Comparison of ENCODE assay signal across 18 cellular contexts in genomic region chr1:109960745-109961094, GRCh38. TPM values are rescaled to one million over a fixed set of nuclear protein-coding genes. Genes with fewer than 3 reads are reported as not detected.
A peak's percentile ranks its signal among the peaks of the same experiment; 100 is the strongest.
DNase-seq lines count a peak whose midpoint lies in the region; ATAC-seq, FAIRE-seq and TF ChIP-seq lines count a peak whose summit lies in the region.
"Had no signal": no experiment of that assay in that cellular context is flagged by ENCODE, and none has a peak within 500 bp of the region (broad histone marks: within the 10 kb centered on the region; RNA-seq: fewer than 3 reads in every experiment).

No MANE protein-coding gene starts in this region.

- H3K4me1 ChIP-seq in ES-I3 (ENCODE audit: insufficient read depth, low read length) (peaks cover 36% of the 10 kb centered on the region), H1 (replicated peaks in 1 of 4; ENCODE audit: control insufficient read depth in 3 of 4, insufficient read depth in 4 of 4, low read length in 3 of 4) (peaks cover 5 to 26% (median 17%) of the 10 kb centered on the region in 4 experiments; a peak in 6 of 7 replicates), neuronal stem cell (ENCODE audit: control insufficient read depth in 2 of 2, insufficient read depth in 1 of 2, low read depth in 1 of 2, low read length in 2 of 2) (peaks cover 22% of the 10 kb centered on the region in 2 donors), aorta (ENCODE audit: control insufficient read depth in 1 of 2, insufficient read depth in 2 of 2, low read length in 2 of 2) (peaks cover 0 to 7% of the 10 kb centered on the region in 2 donors)
- H3K4me1 ChIP-seq: uterus had no signal

- H3K27me3 ChIP-seq in H1 (replicated peaks in 1 of 4; ENCODE audit: control insufficient read depth in 3 of 4, extremely low read depth in 1 of 4, insufficient read depth in 3 of 4, low read length in 3 of 4) (peaks cover 0 to 9% (median 2%) of the 10 kb centered on the region in 4 experiments; a peak in 4 of 7 replicates), neuronal stem cell (ENCODE audit: control insufficient read depth in 3 of 3, insufficient read depth in 3 of 3, low read depth in 1 of 3, low read length in 3 of 3) (no peaks in the 10 kb centered on the region), aorta (ENCODE audit: control insufficient read depth in 1 of 2, insufficient read depth in 2 of 2, low read length in 1 of 2) (no peaks in the 10 kb centered on the region)
- H3K27me3 ChIP-seq: esophagus muscularis mucosa, pancreas, uterus had no signal

- H3K27ac ChIP-seq in H1 (ENCODE audit: low read depth, low read length) (no peak overlapping the region; the same call in 1 of the 2 replicates), neuronal stem cell (replicated peaks; ENCODE audit: low read length) (peak overlapping the region; percentile 87), aorta (ENCODE audit: low read depth in 1 of 2, low read length in 2 of 2) (no peak overlapping the region)
- H3K27ac ChIP-seq: esophagus muscularis mucosa, skin epidermis, uterus had no signal

- H2BK5ac ChIP-seq in H1 (ENCODE audit: low read depth, low read length) (no peak overlapping the region), neuronal stem cell (ENCODE audit: low read length) (no peak overlapping the region)

- peak overlapping the region; percentile 31 for H4K5ac ChIP-seq in H1 (ENCODE audit: insufficient read length, low read depth, low read length)

- H3K4me3 ChIP-seq in H1 (ENCODE audit: extremely low read depth in 1 of 4, insufficient read depth in 2 of 4, low read depth in 3 of 4, low read length in 4 of 4) (peak overlapping the region in 1 of 4 experiments; percentile 45; a peak in 2 of 8 replicates), neuronal stem cell (ENCODE audit: low read length in 2 of 2) (no peak overlapping the region), aorta (ENCODE audit: low read length in 2 of 2) (no peak overlapping the region)
- H3K4me3 ChIP-seq: esophagus muscularis mucosa, pancreas, skin epidermis, uterus had no signal

- H3K56ac ChIP-seq in H1 (replicated peaks; ENCODE audit: insufficient read length, low read depth, low read length) = no peak overlapping the region

- H2BK12ac ChIP-seq in H1 (ENCODE audit: low read depth, low read length) = no peak overlapping the region
- H2BK12ac ChIP-seq in neuronal stem cell (ENCODE audit: low read length) = no peak overlapping the region

- H3K23ac ChIP-seq in H1 (ENCODE audit: insufficient read length) (no peak overlapping the region), neuronal stem cell (ENCODE audit: low read depth, low read length, poor library complexity) (no peak overlapping the region)

- peaks cover 0 to 2% of the 10 kb centered on the region in 2 experiments for H4K20me1 ChIP-seq in H1 (replicated peaks in 1 of 2; ENCODE audit: control insufficient read depth in 1 of 2, insufficient read depth in 2 of 2, low read length in 2 of 2)

- H3K9ac ChIP-seq in ES-I3 (ENCODE audit: low read depth, low read length) = peak overlapping the region; percentile 16; the same call in 1 of the 2 replicates
- H3K9ac ChIP-seq in H1 (replicated peaks in 1 of 4; ENCODE audit: extremely low read depth in 1 of 4, low read depth in 3 of 4, low read length in 3 of 4) = no peak overlapping the region
- H3K9ac ChIP-seq in neuronal stem cell (ENCODE audit: low read depth, low read length, poor library complexity) = no peak overlapping the region

- H3K14ac ChIP-seq in H1 (ENCODE audit: insufficient read length) (no peak overlapping the region), neuronal stem cell (ENCODE audit: low read length) (no peak overlapping the region)

- H3K79me2 ChIP-seq in H1 (ENCODE audit: control insufficient read depth in 1 of 2, insufficient read depth in 2 of 2, low read length in 2 of 2) = no peaks in the 10 kb centered on the region

- DNase-seq in NCI-H69 (lab: John Stamatoyannopoulos, UW) (peak; percentile 63), H1 (ENCODE audit: low read depth in 1 of 2, low spot score in 2 of 2) (no peak), neuronal stem cell (ENCODE audit: low spot score) (no peak), HPDE6-E6E7 (ENCODE audit: extremely low spot score) (no peak), aorta (no peak)
- no peak for DNase-seq in stimulated activated naive CD8-positive, alpha-beta T cell treated with anti-CD3 and anti-CD28 coated beads, Interleukin-15, amount 100 ng/mL, for 72 hours
- DNase-seq in activated naive CD4-positive, alpha-beta T cell treated with anti-CD3 and anti-CD28 coated beads, Interleukin-2, amount 50 U/mL, for 72 hours (ENCODE audit: low spot score in 2 of 2) = no peak
- DNase-seq: activated B cell treated with CpG ODN at 0.5 μM for 24 hours; activated naive CD8-positive, alpha-beta T cell treated with anti-CD3 and anti-CD28 coated beads for 36 hours; activated T-cell treated with anti-CD3 and anti-CD28 coated beads, Interleukin-2, amount 50 U/mL, for 72 hours; dermis blood vessel endothelial cell; pancreas; stimulated activated CD4-positive, alpha-beta T cell treated with anti-CD3 and anti-CD28 coated beads, Interleukin-2, amount 100 ng/mL, for 48 hours; uterus had no signal

- WGBS in H1 (ENCODE audit: extremely low coverage in 1 of 2, insufficient coverage in 1 of 2, insufficient read length in 1 of 2, insufficient replicate concordance in 2 of 2, low coverage in 1 of 2, low lambda C conversion rate in 2 of 2, missing lambda C conversion rate in 1 of 2), 2 experiments = 5% methylated on average over 1 of the region's 1 CpG; no CpG with 5 or more reads in 1 of the 2 experiments
- WGBS in neuronal stem cell (ENCODE audit: extremely low coverage in 2 of 2, insufficient read length in 2 of 2, insufficient replicate concordance in 1 of 2), 2 donors = no CpG with 5 or more reads among the region's 1 CpG
- WGBS in aorta, 2 donors = 59 to 86% methylated on average over 1 of the region's 1 CpG

- H2AFZ ChIP-seq in H1 (ENCODE audit: low read length) = no peak overlapping the region
- H2AFZ ChIP-seq in neuronal stem cell (ENCODE audit: low read length) = no peak overlapping the region

- H3K4me2 ChIP-seq in H1 (ENCODE audit: insufficient read depth in 1 of 2, low read depth in 2 of 2, low read length in 2 of 2) = peak overlapping the region; percentile 46 to 66
- H3K4me2 ChIP-seq in neuronal stem cell (ENCODE audit: insufficient read depth, low read length, poor library complexity, severe bottlenecking) = no peak overlapping the region

- no peak for TF ChIP-seq EP300 in H1 (IDR thresholded peaks at IDR 0.05; ENCODE audit: borderline replicate concordance in 1 of 2, low read depth in 2 of 2, low read length in 2 of 2)

- no peaks in the 10 kb centered on the region for H3K9me3 Mint-ChIP-seq in stimulated activated naive CD8-positive, alpha-beta T cell treated with anti-CD3 and anti-CD28 coated beads, Interleukin-15, amount 100 ng/mL, for 72 hours
- no peaks in the 10 kb centered on the region for H3K9me3 Mint-ChIP-seq in activated naive CD4-positive, alpha-beta T cell treated with anti-CD3 and anti-CD28 coated beads, Interleukin-2, amount 50 U/mL, for 72 hours
- H3K9me3 Mint-ChIP-seq: activated B cell treated with CpG ODN at 0.5 μM for 24 hours; activated naive CD8-positive, alpha-beta T cell treated with anti-CD3 and anti-CD28 coated beads for 36 hours had no signal

- H2BK20ac ChIP-seq in H1 (ENCODE audit: low read length) = no peak overlapping the region

- no peak overlapping the region for H3K27ac Mint-ChIP-seq in stimulated activated naive CD8-positive, alpha-beta T cell treated with anti-CD3 and anti-CD28 coated beads, Interleukin-15, amount 100 ng/mL, for 72 hours
- no peak overlapping the region for H3K27ac Mint-ChIP-seq in activated naive CD4-positive, alpha-beta T cell treated with anti-CD3 and anti-CD28 coated beads, Interleukin-2, amount 50 U/mL, for 72 hours
- H3K27ac Mint-ChIP-seq: activated B cell treated with CpG ODN at 0.5 μM for 24 hours; activated naive CD8-positive, alpha-beta T cell treated with anti-CD3 and anti-CD28 coated beads for 36 hours; activated T-cell treated with anti-CD3 and anti-CD28 coated beads, Interleukin-2, amount 50 U/mL, for 72 hours; T-helper 1 cell treated with Interleukin-12 subunit alpha and Interleukin-12 subunit beta and Interleukin-4 antibody, amounts not matched to agents 30 μg/mL and 1 μg/mL, for 36 hours had no signal

- ATAC-seq in stimulated activated naive CD8-positive, alpha-beta T cell treated with anti-CD3 and anti-CD28 coated beads, Interleukin-15, amount 100 ng/mL, for 72 hours = no peak
- no peak for ATAC-seq in activated naive CD4-positive, alpha-beta T cell treated with anti-CD3 and anti-CD28 coated beads, Interleukin-2, amount 50 U/mL, for 72 hours
- no peak for ATAC-seq in aorta (ENCODE audit: low FRiP score)
- ATAC-seq: activated T-cell treated with anti-CD3 and anti-CD28 coated beads, Interleukin-2, amount 50 U/mL, for 72 hours had no signal

- no peaks in the 10 kb centered on the region for H3K36me3 Mint-ChIP-seq in activated naive CD4-positive, alpha-beta T cell treated with anti-CD3 and anti-CD28 coated beads, Interleukin-2, amount 50 U/mL, for 72 hours
- H3K36me3 Mint-ChIP-seq: activated naive CD8-positive, alpha-beta T cell treated with anti-CD3 and anti-CD28 coated beads for 36 hours had no signal

- intact Hi-C loops in aorta (cut with DNase I) = no loop called here

- H2AK5ac ChIP-seq in H1 (ENCODE audit: low read depth, low read length) = no peak overlapping the region
- no peak overlapping the region for H2AK5ac ChIP-seq in neuronal stem cell (ENCODE audit: low read depth, low read length)

- H4K8ac ChIP-seq in H1 (ENCODE audit: extremely low read depth, insufficient read depth, low read length) = no peak overlapping the region
- no peak overlapping the region for H4K8ac ChIP-seq in neuronal stem cell (ENCODE audit: low read depth, low read length)

- H3K27me3 Mint-ChIP-seq in stimulated activated naive CD8-positive, alpha-beta T cell treated with anti-CD3 and anti-CD28 coated beads, Interleukin-15, amount 100 ng/mL, for 72 hours = no peaks in the 10 kb centered on the region
- H3K27me3 Mint-ChIP-seq: activated naive CD8-positive, alpha-beta T cell treated with anti-CD3 and anti-CD28 coated beads for 36 hours had no signal

- no peak overlapping the region for H3K4me3 Mint-ChIP-seq in stimulated activated naive CD8-positive, alpha-beta T cell treated with anti-CD3 and anti-CD28 coated beads, Interleukin-15, amount 100 ng/mL, for 72 hours
- H3K4me3 Mint-ChIP-seq: activated B cell treated with CpG ODN at 0.5 μM for 24 hours; activated naive CD8-positive, alpha-beta T cell treated with anti-CD3 and anti-CD28 coated beads for 36 hours; activated T-cell treated with anti-CD3 and anti-CD28 coated beads, Interleukin-2, amount 50 U/mL, for 72 hours; T-helper 1 cell treated with Interleukin-12 subunit alpha and Interleukin-12 subunit beta and Interleukin-4 antibody, amounts not matched to agents 30 μg/mL and 1 μg/mL, for 36 hours had no signal

- no peak for TF ChIP-seq POLR2A in H1 (IDR thresholded peaks at IDR 0.05; ENCODE audit: control extremely low read depth in 1 of 2, low read depth in 2 of 2, low read length in 2 of 2)

- FAIRE-seq in H1 (lab: Jason Lieb, UNC) = no peak
- FAIRE-seq: pancreas had no signal

- H3K23me2 ChIP-seq in H1 (ENCODE audit: low read depth, low read length) = no peaks in the 10 kb centered on the region

- H4K91ac ChIP-seq in H1 (replicated peaks; ENCODE audit: insufficient read length, low read length) (no peak overlapping the region), neuronal stem cell (ENCODE audit: low read depth, low read length, poor library complexity) (no peak overlapping the region)

- H2BK120ac ChIP-seq in H1 (replicated peaks; ENCODE audit: low read depth, low read length) (no peak overlapping the region), neuronal stem cell (ENCODE audit: low read depth, low read length) (no peak overlapping the region)

- POLR2A ChIA-PET in H1 (lab: Charles Lee; ENCODE audit: partially characterized antibody) = interaction anchor here (0.8 kb wide), 1 partner anchor 83 kb away, joined by 3 read pairs; no protein-coding TSS in a partner anchor

- H3K4me1 Mint-ChIP-seq in stimulated activated naive CD8-positive, alpha-beta T cell treated with anti-CD3 and anti-CD28 coated beads, Interleukin-15, amount 100 ng/mL, for 72 hours = no peaks in the 10 kb centered on the region
- H3K4me1 Mint-ChIP-seq: activated B cell treated with CpG ODN at 0.5 μM for 24 hours; activated naive CD8-positive, alpha-beta T cell treated with anti-CD3 and anti-CD28 coated beads for 36 hours had no signal

- CTCF ChIA-PET in H1 (lab: Charles Lee; ENCODE audit: partially characterized antibody) = interaction anchor here (0.6 to 2.6 kb wide), 9 partner anchors 13 to 209 kb away, joined by 3 to 11 read pairs (median 5); no protein-coding TSS in a partner anchor

- H3K9me3 ChIP-seq in ES-I3 (ENCODE audit: control insufficient read depth, insufficient read depth, low read length) (no peaks in the 10 kb centered on the region), H1 (ENCODE audit: insufficient read depth in 2 of 2, low read depth in 1 of 2, low read length in 1 of 2) (no peaks in the 10 kb centered on the region), neuronal stem cell (replicated peaks in 1 of 2; ENCODE audit: control insufficient read depth in 2 of 2, insufficient read depth in 1 of 2, low read depth in 1 of 2, low read length in 2 of 2) (peaks cover 0 to 4% of the 10 kb centered on the region in 2 donors), aorta (ENCODE audit: control insufficient read depth, low read length) (no peaks in the 10 kb centered on the region)
- H3K9me3 ChIP-seq: esophagus muscularis mucosa, pancreas, uterus had no signal

- H3K18ac ChIP-seq in H1 (ENCODE audit: extremely low read depth, low read length) (no peak overlapping the region), neuronal stem cell (ENCODE audit: low read length) (no peak overlapping the region)

- no peak for TF ChIP-seq RAD21 in H1 (IDR thresholded peaks at IDR 0.05 in 1 of 2, conservative IDR thresholded peaks at IDR 0.05 in 1 of 2; ENCODE audit: low read depth in 2 of 2, low read length in 2 of 2)

- H3K79me1 ChIP-seq in H1 (ENCODE audit: low read depth, low read length) (no peaks in the 10 kb centered on the region), neuronal stem cell (ENCODE audit: low read depth, low read length) (no peaks in the 10 kb centered on the region)

- H3K4ac ChIP-seq in H1 (replicated peaks; ENCODE audit: insufficient read length, low read depth, low read length) (no peak overlapping the region), neuronal stem cell (ENCODE audit: low read length) (no peak overlapping the region)

- TF ChIP-seq CTCF in H1 (IDR thresholded peaks at IDR 0.05; ENCODE audit: control extremely low read depth in 1 of 3, insufficient read depth in 1 of 3, low read depth in 1 of 3, low read length in 3 of 3) = no peak

- H3K36me3 ChIP-seq in ES-I3 (ENCODE audit: insufficient read depth, low read length) (no peaks in the 10 kb centered on the region), H1 (ENCODE audit: control insufficient read depth in 2 of 4, insufficient read depth in 4 of 4, low read length in 3 of 4) (no peaks in the 10 kb centered on the region), neuronal stem cell (replicated peaks in 1 of 2; ENCODE audit: control insufficient read depth in 2 of 2, insufficient read depth in 2 of 2, low read length in 2 of 2) (no peaks in the 10 kb centered on the region), aorta (ENCODE audit: control insufficient read depth in 1 of 2, insufficient read depth in 2 of 2, low read length in 1 of 2) (no peaks in the 10 kb centered on the region)
- H3K36me3 ChIP-seq: esophagus muscularis mucosa, pancreas, uterus had no signal

- H2BK15ac ChIP-seq in H1 (ENCODE audit: low read length) (no peak overlapping the region), neuronal stem cell (ENCODE audit: low read length) (no peak overlapping the region)

RNA-seq across cellular contexts. Expression of gene AHCYL1, which starts 23.8 kb away (rescaled TPM):
- 92.5 and 95.9 TPM in 2 replicates for total RNA-seq in H1 (2021; fragmentation: NEBNext Ultra II Directional; extraction: Animal tissue kit (Norgen Biotek cat#: 25700))
- polyA plus RNA-seq in H1 (2011; rRNA removed) (55.8 and 64.5 TPM in 2 replicates), aorta (10 to 100 TPM; 41.9 to 50.0 TPM)
- polyA plus RNA-seq in H1 (2011; cell fraction: cytosol; rRNA removed) = 62.7 TPM
- 54.7 TPM for polyA plus RNA-seq in H1 (2011; cell fraction: nucleus; rRNA removed)
- 74.7 to 98.1 TPM (median 80.1 TPM) in 4 replicates for polyA plus RNA-seq in H1 (2012, experiment 1 of 2)
- 12.0 TPM for polyA plus RNA-seq in H1 (2012, experiment 2 of 2)
- 64.4 TPM for polyA plus RNA-seq in H1 (2013, experiment 1 of 2)
- 62.7 TPM for polyA plus RNA-seq in H1 (2013, experiment 2 of 2)
- polyA minus RNA-seq in H1 (2011; rRNA and poly(A)+ RNA removed) = 83.3 and 95.8 TPM in 2 replicates
- polyA minus RNA-seq in H1 (2011; cell fraction: cytosol; rRNA and poly(A)+ RNA removed) = 46.4 TPM
- 34.2 TPM for polyA minus RNA-seq in H1 (2011; cell fraction: nucleus; rRNA and poly(A)+ RNA removed)
- 93.0 TPM for polyA plus RNA-seq in neuronal stem cell (2013, experiment 1 of 2)
- 96.3 TPM for polyA plus RNA-seq in neuronal stem cell (2013, experiment 2 of 2)
- total RNA-seq in activated naive CD4-positive, alpha-beta T cell treated with anti-CD3 and anti-CD28 coated beads, Interleukin-2, amount 50 U/mL, for 72 hours = 100 to 1,000 TPM in 1 of 2 donors, 10 to 100 TPM in 1; 78.8 to 112 TPM
- 10 to 100 TPM; 69.0 to 79.0 TPM for total RNA-seq in aorta

RNA-seq across cellular contexts. Expression of gene CSF1, which starts 50.1 kb away (rescaled TPM):
- total RNA-seq in H1 (2021; fragmentation: NEBNext Ultra II Directional; extraction: Animal tissue kit (Norgen Biotek cat#: 25700)) = 2.0 and 3.3 TPM in 2 replicates
- 4.2 and 5.4 TPM in 2 replicates for polyA plus RNA-seq in H1 (2011; rRNA removed)
- 3.4 TPM for polyA plus RNA-seq in H1 (2011; cell fraction: cytosol; rRNA removed)
- polyA plus RNA-seq in H1 (2011; cell fraction: nucleus; rRNA removed) = 6.3 TPM
- polyA plus RNA-seq in H1 (2012, experiment 1 of 2) = 2.0 to 4.0 TPM (median 3.2 TPM) in 4 replicates
- polyA plus RNA-seq in H1 (2012, experiment 2 of 2) = 4.0 TPM
- 1.8 TPM for polyA plus RNA-seq in H1 (2013, experiment 1 of 2)
- 1.5 TPM for polyA plus RNA-seq in H1 (2013, experiment 2 of 2)
- polyA minus RNA-seq in H1 (2011; rRNA and poly(A)+ RNA removed) = 4.0 and 4.2 TPM in 2 replicates
- polyA minus RNA-seq in H1 (2011; cell fraction: cytosol; rRNA and poly(A)+ RNA removed) = 4.2 TPM
- polyA minus RNA-seq in H1 (2011; cell fraction: nucleus; rRNA and poly(A)+ RNA removed) = 2.6 TPM
- 4.5 TPM for polyA plus RNA-seq in neuronal stem cell (2013, experiment 1 of 2)
- polyA plus RNA-seq in neuronal stem cell (2013, experiment 2 of 2) = 4.4 TPM
- total RNA-seq in activated naive CD4-positive, alpha-beta T cell treated with anti-CD3 and anti-CD28 coated beads, Interleukin-2, amount 50 U/mL, for 72 hours = 10 to 100 TPM; 13.7 to 19.9 TPM
- 10 to 100 TPM; 66.8 to 69.1 TPM for total RNA-seq in aorta
- 10 to 100 TPM in 1 of 2 donors, 1 to 10 TPM in 1; 5.0 to 31.4 TPM for polyA plus RNA-seq in aorta
